ENCODE assay signal across 27 cellular contexts in the genomic region with DNA sequence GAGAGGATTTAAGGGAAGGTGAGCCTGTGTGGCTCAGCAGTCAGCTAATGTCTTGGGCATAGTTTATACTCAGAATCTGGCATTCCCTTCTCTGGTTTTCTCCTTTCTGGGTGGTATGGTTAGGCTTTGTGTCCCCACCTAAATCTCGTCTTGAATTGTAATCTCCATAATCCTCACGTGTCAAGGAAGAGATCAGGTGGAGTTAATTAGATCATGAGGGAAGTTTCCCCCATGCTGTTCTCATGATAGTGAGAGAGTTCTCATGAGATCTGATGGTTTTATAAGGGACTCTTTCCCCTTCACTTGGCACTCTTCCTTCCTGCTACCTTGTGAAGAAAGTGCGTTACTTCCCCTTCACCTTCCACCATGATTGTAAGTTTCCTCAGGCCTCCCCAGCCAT.
"Had no signal": no experiment of that assay in that cellular context is flagged by ENCODE, and none has a peak within 500 bp of the region (broad histone marks: within the 10 kb centered on the region; RNA-seq: fewer than 3 reads in every experiment).

No MANE protein-coding gene starts in this region.

- H3K36me3 Mint-ChIP-seq: memory B cell; mesothelial cell of epicardium; naive B cell; natural killer cell treated with Interleukin-12 subunit alpha and Interleukin-12 subunit beta and Interleukin-15 and Interleukin-18, amount 100 ng/mL, for 72 hours; stimulated activated naive B cell treated with anti-CD40 and anti-IgM and Interleukin-4, amounts not matched to agents 10 μg/mL and 1 μg/mL and 100 μg/mL, for 72 hours had no signal

- H3K4me3 Mint-ChIP-seq: dendritic cell treated with granulocyte-macrophage colony-stimulating factor and Interleukin-4, amounts not matched to agents 40 ng/mL and 50 ng/mL, for 4 days; memory B cell; mesothelial cell of epicardium; naive B cell; natural killer cell treated with Interleukin-12 subunit alpha and Interleukin-12 subunit beta and Interleukin-15 and Interleukin-18, amount 100 ng/mL, for 72 hours; neural crest cell; stimulated activated naive B cell treated with anti-CD40 and anti-IgM and Interleukin-4, amounts not matched to agents 10 μg/mL and 1 μg/mL and 100 μg/mL, for 72 hours; stimulated activated naive CD8-positive, alpha-beta T cell treated with anti-CD3 and anti-CD28 coated beads, Interleukin-15, Interleukin-2, amounts not matched to agents 100 ng/mL and 50 ng/mL, for 24 hours had no signal

- H3K4me1 ChIP-seq: colonic mucosa, parathyroid adenoma, right lobe of liver, upper lobe of left lung had no signal

- H3K9me3 ChIP-seq: colonic mucosa, esophagus squamous epithelium, mucosa of descending colon, right lobe of liver, thoracic aorta, tibial nerve, upper lobe of left lung had no signal

- H3K4me1 Mint-ChIP-seq: memory B cell; mesothelial cell of epicardium; naive B cell; stimulated activated naive B cell treated with anti-CD40 and anti-IgM and Interleukin-4, amounts not matched to agents 10 μg/mL and 1 μg/mL and 100 μg/mL, for 72 hours had no signal

- H3K4me3 ChIP-seq: colonic mucosa, esophagus squamous epithelium, lung, mucosa of descending colon, right lobe of liver, thoracic aorta, tibial nerve, upper lobe of left lung had no signal

- FAIRE-seq: endothelial cell of umbilical vein, keratinocyte, small intestine, urothelium cell line had no signal

- H3K27ac Mint-ChIP-seq: dendritic cell treated with granulocyte-macrophage colony-stimulating factor and Interleukin-4, amounts not matched to agents 40 ng/mL and 50 ng/mL, for 4 days; memory B cell; mesothelial cell of epicardium; naive B cell; natural killer cell treated with Interleukin-12 subunit alpha and Interleukin-12 subunit beta and Interleukin-15 and Interleukin-18, amount 100 ng/mL, for 72 hours; progenitor cell of endocrine pancreas; stimulated activated naive B cell treated with anti-CD40 and anti-IgM and Interleukin-4, amounts not matched to agents 10 μg/mL and 1 μg/mL and 100 μg/mL, for 72 hours; stimulated activated naive CD8-positive, alpha-beta T cell treated with anti-CD3 and anti-CD28 coated beads, Interleukin-15, Interleukin-2, amounts not matched to agents 100 ng/mL and 50 ng/mL, for 24 hours had no signal

- ATAC-seq: left lobe of liver; mucosa of descending colon; natural killer cell treated with Interleukin-12 subunit alpha and Interleukin-12 subunit beta and Interleukin-15 and Interleukin-18, amount 100 ng/mL, for 72 hours; right lobe of liver; stimulated activated naive B cell treated with anti-CD40 and anti-IgM and Interleukin-4, amounts not matched to agents 10 μg/mL and 1 μg/mL and 100 μg/mL, for 72 hours had no signal

- H3K9ac ChIP-seq: parathyroid adenoma had no signal

- H3K27ac ChIP-seq: colonic mucosa, esophagus squamous epithelium, parathyroid adenoma, right lobe of liver, thoracic aorta, tibial nerve, upper lobe of left lung had no signal

- H3K79me2 ChIP-seq: parathyroid adenoma had no signal

- H2AFZ ChIP-seq: parathyroid adenoma had no signal

- H3K27me3 ChIP-seq: colonic mucosa, esophagus squamous epithelium, right lobe of liver, tibial nerve, upper lobe of left lung had no signal

- H3K27me3 Mint-ChIP-seq: dendritic cell treated with granulocyte-macrophage colony-stimulating factor and Interleukin-4, amounts not matched to agents 40 ng/mL and 50 ng/mL, for 4 days; progenitor cell of endocrine pancreas had no signal

- H3K9me3 Mint-ChIP-seq: dendritic cell treated with granulocyte-macrophage colony-stimulating factor and Interleukin-4, amounts not matched to agents 40 ng/mL and 50 ng/mL, for 4 days; memory B cell; mesothelial cell of epicardium; naive B cell; natural killer cell treated with Interleukin-12 subunit alpha and Interleukin-12 subunit beta and Interleukin-15 and Interleukin-18, amount 100 ng/mL, for 72 hours; neural crest cell; stimulated activated naive B cell treated with anti-CD40 and anti-IgM and Interleukin-4, amounts not matched to agents 10 μg/mL and 1 μg/mL and 100 μg/mL, for 72 hours; stimulated activated naive CD8-positive, alpha-beta T cell treated with anti-CD3 and anti-CD28 coated beads, Interleukin-15, Interleukin-2, amounts not matched to agents 100 ng/mL and 50 ng/mL, for 24 hours had no signal

- H3K36me3 ChIP-seq: colonic mucosa, esophagus squamous epithelium, right lobe of liver, thoracic aorta, tibial nerve, upper lobe of left lung had no signal

- DNase-seq: colonic mucosa; effector CD8-positive, alpha-beta T cell; esophagus squamous epithelium; head of caudate nucleus; mucosa of descending colon; naive B cell; right lobe of liver; small intestine; stimulated activated CD4-positive, alpha-beta T cell treated with anti-CD3 and anti-CD28 coated beads, Interleukin-15, amount 100 ng/mL, for 24 hours; stimulated activated CD4-positive, alpha-beta T cell treated with anti-CD3 and anti-CD28 coated beads, Interleukin-2, amount 100 ng/mL, for 48 hours; stimulated activated naive B cell treated with anti-CD40 and anti-IgM and Interleukin-4, amounts not matched to agents 10 μg/mL and 1 μg/mL and 100 μg/mL, for 72 hours; upper lobe of left lung had no signal
